Comparison of ENCODE assay signal across 15 cellular contexts in genomic region chr19:15780595-15781418, GRCh38. TPM values are rescaled to one million over a fixed set of nuclear protein-coding genes. Genes with fewer than 3 reads are reported as not detected.
DNase-seq lines count a peak whose midpoint lies in the region; ATAC-seq and TF ChIP-seq lines count a peak whose summit lies in the region.
"Had no signal": no experiment of that assay in that cellular context is flagged by ENCODE, and none has a peak within 500 bp of the region (broad histone marks: within the 10 kb centered on the region; RNA-seq: fewer than 3 reads in every experiment).

No MANE protein-coding gene starts in this region.

- POLR2A ChIA-PET in CD8-positive, alpha-beta memory T cell (lab: Charles Lee): no interaction called here

- peaks cover 0 to 7% (median 2%) of the 10 kb centered on the region in 3 donors for H3K4me1 Mint-ChIP-seq in CD8-positive, alpha-beta memory T cell
- H3K4me1 Mint-ChIP-seq: endodermal cell, T-helper 17 cell had no signal

- no peak for TF ChIP-seq CTCF in VCaP (conservative IDR thresholded peaks at IDR 0.05)
- TF ChIP-seq CTCF in right atrium auricular region (IDR thresholded peaks at IDR 0.05): no peak

- no peaks in the 10 kb centered on the region for H3K36me3 Mint-ChIP-seq in CD8-positive, alpha-beta memory T cell

- H3K27me3 Mint-ChIP-seq in CD8-positive, alpha-beta memory T cell: peaks cover 6 to 12% of the 10 kb centered on the region in 2 donors

- CTCF ChIA-PET in CD8-positive, alpha-beta memory T cell (lab: Charles Lee): no interaction called here

- H3K27ac ChIP-seq in CD8-positive, alpha-beta memory T cell (ENCODE audit: low read depth, low read length): no peak overlapping the region
- peak overlapping the region; percentile 95 for H3K27ac ChIP-seq in VCaP
- H3K27ac ChIP-seq in right atrium auricular region: peak overlapping the region; percentile 39 to 73
- H3K27ac ChIP-seq in skeletal muscle tissue (ENCODE audit: low read depth, low read length): peak overlapping the region; percentile 71

- no peaks in the 10 kb centered on the region for H3K9me3 ChIP-seq in CD8-positive, alpha-beta memory T cell (ENCODE audit: low read length)
- H3K9me3 ChIP-seq in right atrium auricular region: no peaks in the 10 kb centered on the region
- H3K9me3 ChIP-seq in skeletal muscle tissue (ENCODE audit: control insufficient read depth in 3 of 3, low read length in 3 of 3): no peaks in the 10 kb centered on the region
- H3K9me3 ChIP-seq: BE2C had no signal

- ATAC-seq in HG02973 (IDR thresholded peaks at IDR 0.05; ENCODE audit: unreplicated experiment) (no peak), HG02642 (IDR thresholded peaks at IDR 0.05; ENCODE audit: poor library complexity, unreplicated experiment) (no peak), HG03460 (IDR thresholded peaks at IDR 0.05; ENCODE audit: unreplicated experiment) (no peak)
- ATAC-seq: T-helper 17 cell had no signal

- H3K4me3 ChIP-seq in CD8-positive, alpha-beta memory T cell (ENCODE audit: low read length): no peak overlapping the region
- no peak overlapping the region for H3K4me3 ChIP-seq in right atrium auricular region
- H3K4me3 ChIP-seq in skeletal muscle tissue (ENCODE audit: low read length in 3 of 3): no peak overlapping the region

- H3K9me3 Mint-ChIP-seq in CD8-positive, alpha-beta memory T cell: no peaks in the 10 kb centered on the region

- no peaks in the 10 kb centered on the region for H3K4me1 ChIP-seq in CD8-positive, alpha-beta memory T cell (ENCODE audit: insufficient read depth, low read length)
- peaks cover 0 to 16% of the 10 kb centered on the region in 2 donors for H3K4me1 ChIP-seq in right atrium auricular region
- peaks cover 10 to 11% (median 10%) of the 10 kb centered on the region in 3 donors for H3K4me1 ChIP-seq in skeletal muscle tissue (ENCODE audit: control insufficient read depth in 3 of 3, insufficient read depth in 3 of 3, low read length in 3 of 3)
- H3K4me1 ChIP-seq: BE2C had no signal

- H3K27ac Mint-ChIP-seq in CD8-positive, alpha-beta memory T cell: peak overlapping the region in 5 of 8 donors; percentile 2 to 79 (median 56)
- H3K27ac Mint-ChIP-seq: endodermal cell, T-helper 17 cell had no signal

- peak overlapping the region in 1 of 3 donors; percentile 38 for H3K9ac ChIP-seq in skeletal muscle tissue (ENCODE audit: low read depth in 1 of 3, low read length in 3 of 3)

- H3K4me3 Mint-ChIP-seq in CD8-positive, alpha-beta memory T cell: no peak overlapping the region
- H3K4me3 Mint-ChIP-seq: endodermal cell, naive B cell, T-helper 17 cell had no signal

- no peaks in the 10 kb centered on the region for H3K36me3 ChIP-seq in CD8-positive, alpha-beta memory T cell (ENCODE audit: insufficient read depth, low read length)
- H3K36me3 ChIP-seq in right atrium auricular region (no peaks in the 10 kb centered on the region), skeletal muscle tissue (ENCODE audit: control insufficient read depth in 3 of 3, insufficient read depth in 3 of 3, low read length in 3 of 3) (no peaks in the 10 kb centered on the region)
- H3K36me3 ChIP-seq: BE2C had no signal

- peaks cover 1% of the 10 kb centered on the region for H3K27me3 ChIP-seq in CD8-positive, alpha-beta memory T cell (ENCODE audit: insufficient read depth, low read length, poor library complexity, severe bottlenecking)
- H3K27me3 ChIP-seq in right atrium auricular region (no peaks in the 10 kb centered on the region), skeletal muscle tissue (ENCODE audit: control insufficient read depth in 3 of 3, insufficient read depth in 3 of 3, low read length in 3 of 3) (no peaks in the 10 kb centered on the region)
- H3K27me3 ChIP-seq: BE2C had no signal

- no peak for DNase-seq in CD8-positive, alpha-beta memory T cell
- DNase-seq in right atrium auricular region (ENCODE audit: low spot score) (no peak), Kasumi-1 (lab: John Stamatoyannopoulos, UW) (no peak)
- DNase-seq: BE2C; endodermal cell; IMR-90; naive B cell; NCI-H1694 treated with DMSO at 0.1 percent for 48 hours; NK-92 treated with Interleukin-12 subunit alpha and Interleukin-12 subunit beta, amount 100 ng/mL, for 24 hours; T-helper 17 cell had no signal

RNA-seq across cellular contexts. Expression of gene OR10H5, which starts 6.7 kb away (rescaled TPM):
- total RNA-seq in CD8-positive, alpha-beta memory T cell: not detected
- polyA plus RNA-seq in CD8-positive, alpha-beta memory T cell: not detected
- total RNA-seq in right atrium auricular region (not detected), skeletal muscle tissue (not detected)
- total RNA-seq: endodermal cell, IMR-90, T-helper 17 cell had no signal
- polyA plus RNA-seq: IMR-90 had no signal

RNA-seq across cellular contexts. Expression of gene OR10H1, which starts 34.7 kb away (rescaled TPM):
- total RNA-seq in CD8-positive, alpha-beta memory T cell: not detected
- polyA plus RNA-seq in CD8-positive, alpha-beta memory T cell: not detected
- total RNA-seq in right atrium auricular region: not detected
- total RNA-seq in skeletal muscle tissue: not detected
- total RNA-seq: IMR-90 had no signal
- polyA plus RNA-seq: IMR-90 had no signal

RNA-seq across cellular contexts. Expression of gene OR10H3, which starts 43.0 kb away (rescaled TPM):
- not detected for total RNA-seq in CD8-positive, alpha-beta memory T cell
- not detected for polyA plus RNA-seq in CD8-positive, alpha-beta memory T cell
- total RNA-seq in right atrium auricular region: not detected
- total RNA-seq in skeletal muscle tissue: not detected
- total RNA-seq: endodermal cell, IMR-90, T-helper 17 cell had no signal
- polyA plus RNA-seq: IMR-90 had no signal

RNA-seq across cellular contexts. Expression of gene OR10H2, which starts 53.0 kb away (rescaled TPM):
- not detected for total RNA-seq in CD8-positive, alpha-beta memory T cell
- polyA plus RNA-seq in CD8-positive, alpha-beta memory T cell: not detected
- total RNA-seq in right atrium auricular region (not detected), skeletal muscle tissue (not detected)
- total RNA-seq: endodermal cell, IMR-90, T-helper 17 cell had no signal
- polyA plus RNA-seq: IMR-90 had no signal
